Comparison of ENCODE assay signal across 12 cellular contexts in genomic region chr10:37855691-37856090, GRCh38. TPM values are rescaled to one million over a fixed set of nuclear protein-coding genes. Genes with fewer than 3 reads are reported as not detected.
DNase-seq lines count a peak whose midpoint lies in the region; ATAC-seq and TF ChIP-seq lines count a peak whose summit lies in the region.
"Had no signal": no experiment of that assay in that cellular context is flagged by ENCODE, and none has a peak within 500 bp of the region (broad histone marks: within the 10 kb centered on the region; RNA-seq: fewer than 3 reads in every experiment).

No MANE protein-coding gene starts in this region.

- H3F3A ChIP-seq in Loucy (ENCODE audit: low read depth): no peaks in the 10 kb centered on the region

- CTCF ChIA-PET in CD4-positive, alpha-beta memory T cell (lab: Charles Lee; ENCODE audit: partially characterized antibody): interaction anchor here (1.2 kb wide), 1 partner anchor 13 kb away, joined by 4 read pairs; no protein-coding TSS in a partner anchor

- H4K20me1 ChIP-seq in Loucy (ENCODE audit: insufficient read depth, low read length, poor library complexity, severe bottlenecking): no peaks in the 10 kb centered on the region

- peak overlapping the region; percentile 83 for H3K4me2 ChIP-seq in Loucy (ENCODE audit: low read depth, low read length, poor library complexity, severe bottlenecking)

- H3K4me3 Mint-ChIP-seq in CD4-positive, alpha-beta memory T cell: peak overlapping the region; percentile 12 to 99 (median 82)

- POLR2A ChIA-PET in CD4-positive, alpha-beta memory T cell (lab: Charles Lee; ENCODE audit: partially characterized antibody): interaction anchor here (2.3 kb wide), 1 partner anchor 119 kb away, joined by 10 read pairs; no protein-coding TSS in a partner anchor

- peaks cover 0 to 2% (median 0%) of the 10 kb centered on the region in 8 donors for H3K9me3 Mint-ChIP-seq in CD4-positive, alpha-beta memory T cell

- TF ChIP-seq CTCF in Loucy (conservative IDR thresholded peaks at IDR 0.05; ENCODE audit: low read length) (no peak), ovary (IDR thresholded peaks at IDR 0.05) (no peak)

- intact Hi-C loops in CD4-positive, alpha-beta memory T cell (cut with micrococcal nuclease): no loop called here
- intact Hi-C loops in ovary (cut with DNase I): loop anchor here in 3 of 4 donors (5.0 to 10.0 kb wide), 3 partner anchors 119 to 239 kb away; partner anchors contain the start of genes ZNF25 (in 2 of the 3), ZNF33A (in 1 of the 3) and ZNF37A (in 1 of the 3)

- TF ChIP-seq POLR2A in ovary (IDR thresholded peaks at IDR 0.05): no peak

- WGBS in ovary, 3 donors: 21 to 33% (median 26%) methylated on average over 4 of the region's 4 CpGs

- no peak overlapping the region for H2AFZ ChIP-seq in Loucy (ENCODE audit: low read length)

- no peaks in the 10 kb centered on the region for H3K9me2 ChIP-seq in Loucy (replicated peaks; ENCODE audit: low read depth, low read length)

- no peak for TF ChIP-seq EP300 in ovary (IDR thresholded peaks at IDR 0.05)

- ATAC-seq in HG02763 (IDR thresholded peaks at IDR 0.05; ENCODE audit: unreplicated experiment): no peak
- ATAC-seq: K562 had no signal

- peak overlapping the region; percentile 91 for H3K9ac ChIP-seq in Loucy (ENCODE audit: low read depth, low read length, poor library complexity, severe bottlenecking)

- H3K36me3 ChIP-seq in CD4-positive, alpha-beta memory T cell (ENCODE audit: insufficient read depth, low read length): no peaks in the 10 kb centered on the region
- H3K36me3 ChIP-seq in Loucy (ENCODE audit: insufficient read depth, low read length) (no peaks in the 10 kb centered on the region), ovary (no peaks in the 10 kb centered on the region)
- H3K36me3 ChIP-seq: colonic mucosa had no signal

- no peak for DNase-seq in CD4-positive, alpha-beta memory T cell
- DNase-seq in cerebellar cortex (ENCODE audit: low spot score) (peak; percentile 26), ovary (no peak), amygdala (lab: John Stamatoyannopoulos, UW) (no peak), NCI-H446 treated with DMSO at 0.1 percent for 48 hours (lab: John Stamatoyannopoulos, UW) (no peak)
- no peak for DNase-seq in activated effector memory CD4-positive, alpha-beta T cell treated with anti-CD3 and anti-CD28 coated beads, Interleukin-2, amount 50 U/mL, for 16 hours
- DNase-seq: activated CD4-positive, alpha-beta T cell treated with anti-CD3 and anti-CD28 coated beads for 4 hours; colonic mucosa; stimulated activated naive CD4-positive, alpha-beta T cell had no signal

- peaks cover 41% of the 10 kb centered on the region for H3K79me2 ChIP-seq in Loucy (ENCODE audit: insufficient read depth, low read length)

- H3K27me3 ChIP-seq in CD4-positive, alpha-beta memory T cell (ENCODE audit: insufficient read depth, low read length): no peaks in the 10 kb centered on the region
- H3K27me3 ChIP-seq in Loucy (ENCODE audit: insufficient read depth, low read length, poor library complexity, severe bottlenecking) (no peaks in the 10 kb centered on the region), ovary (no peaks in the 10 kb centered on the region)
- H3K27me3 ChIP-seq: colonic mucosa had no signal

- peak overlapping the region in 6 of 7 donors; percentile 47 to 99 (median 76) for H3K27ac Mint-ChIP-seq in CD4-positive, alpha-beta memory T cell

- no peak overlapping the region for H3K27ac ChIP-seq in CD4-positive, alpha-beta memory T cell (ENCODE audit: low read depth, low read length)
- peak overlapping the region in 1 of 2 donors; percentile 99 for H3K27ac ChIP-seq in ovary
- H3K27ac ChIP-seq: colonic mucosa had no signal

- peaks cover 19% of the 10 kb centered on the region for H3K4me1 ChIP-seq in CD4-positive, alpha-beta memory T cell (ENCODE audit: insufficient read depth, low read length)
- H3K4me1 ChIP-seq in Loucy (ENCODE audit: insufficient read depth, low read length, poor library complexity, severe bottlenecking) (peaks cover 28% of the 10 kb centered on the region), ovary (ENCODE audit: insufficient read depth) (peaks cover 8% of the 10 kb centered on the region)

- H3K4me3 ChIP-seq in CD4-positive, alpha-beta memory T cell (ENCODE audit: low read length in 2 of 2): no peak overlapping the region
- H3K4me3 ChIP-seq in Loucy (ENCODE audit: low read length, poor library complexity, severe bottlenecking) (peak overlapping the region; percentile 89), ovary (peak overlapping the region; percentile 92)
- H3K4me3 ChIP-seq: colonic mucosa had no signal

- H3K27me3 Mint-ChIP-seq in CD4-positive, alpha-beta memory T cell: no peaks in the 10 kb centered on the region

- H3K9me3 ChIP-seq in CD4-positive, alpha-beta memory T cell (ENCODE audit: control insufficient read depth in 1 of 2, low read length in 2 of 2): no peaks in the 10 kb centered on the region
- no peaks in the 10 kb centered on the region for H3K9me3 ChIP-seq in Loucy (ENCODE audit: insufficient read depth, low read depth, low read length)
- no peaks in the 10 kb centered on the region for H3K9me3 ChIP-seq in ovary
- H3K9me3 ChIP-seq: colonic mucosa had no signal

- H3K4me1 Mint-ChIP-seq in CD4-positive, alpha-beta memory T cell: peaks cover 30 to 52% (median 39%) of the 10 kb centered on the region in 4 donors

- peaks cover 21 to 27% of the 10 kb centered on the region in 2 donors for H3K36me3 Mint-ChIP-seq in CD4-positive, alpha-beta memory T cell

RNA-seq across cellular contexts. Expression of gene ZNF248, which starts 1.7 kb away (rescaled TPM):
- 10 to 100 TPM; 18.0 to 18.7 TPM for total RNA-seq in CD4-positive, alpha-beta memory T cell
- 1 to 10 TPM; 5.4 to 8.5 TPM for polyA plus RNA-seq in CD4-positive, alpha-beta memory T cell
- 10 to 100 TPM; 13.6 to 19.9 (median 17.5) TPM for total RNA-seq in ovary
- polyA plus RNA-seq in ovary: 10 to 100 TPM in 1 of 2 donors, 1 to 10 TPM in 1; 9.1 to 18.3 TPM

Comparison
In these comparisons a context has a peak if more than half of its experiments do, and no peak if none do; other contexts are left out.
1. H3K4me3 ChIP-seq: peak in Loucy (single experiment) and ovary (single experiment); none in CD4-positive, alpha-beta memory T cell (0 of 2).